1 cellular context compared by ENCODE assay signal in genomic region chr6:72826744-72827438, GRCh38.
TF ChIP-seq lines count a peak whose summit lies in the region.

No MANE protein-coding gene starts in this region.

TF ChIP-seq in SK-N-SH, 30 proteins besides CTCF, POLR2A, EP300 and RAD21 (continued from another document):
- TF ChIP-seq PBX3 (IDR thresholded peaks at IDR 0.05) (no peak), ELF1 (IDR thresholded peaks at IDR 0.05) (no peak), REST (IDR thresholded peaks at IDR 0.05; ENCODE audit: low read depth, low read length) (no peak)
